ENCODE assay signal across 33 cellular contexts in genomic region chr16:8899709-8900317, GRCh38. TPM values are rescaled to one million over a fixed set of nuclear protein-coding genes. Genes with fewer than 3 reads are reported as not detected.
DNase-seq lines count a peak whose midpoint lies in the region; ATAC-seq, FAIRE-seq and TF ChIP-seq lines count a peak whose summit lies in the region.
"Had no signal": no experiment of that assay in that cellular context is flagged by ENCODE, and none has a peak within 500 bp of the region (broad histone marks: within the 10 kb centered on the region; RNA-seq: fewer than 3 reads in every experiment).

No MANE protein-coding gene starts in this region.

- 94% methylated on average over 8 of the region's 9 CpGs for WGBS in HUES64

- H3K36me3 ChIP-seq in HUES64 (ENCODE audit: insufficient read depth, low read length) = peaks cover 98% of the 10 kb centered on the region

- H3K27me3 Mint-ChIP-seq in activated T-cell treated with anti-CD3 and anti-CD28 coated beads, Interleukin-2, amount 50 U/mL, for 24 hours = no peaks in the 10 kb centered on the region
- no peaks in the 10 kb centered on the region for H3K27me3 Mint-ChIP-seq in chondrocyte (ENCODE audit: low read depth)
- H3K27me3 Mint-ChIP-seq in stimulated activated naive B cell treated with anti-CD40 and anti-IgM and Interleukin-4, amounts not matched to agents 10 μg/mL and 1 μg/mL and 100 μg/mL, for 72 hours = no peaks in the 10 kb centered on the region
- H3K27me3 Mint-ChIP-seq: memory B cell had no signal

- peak; percentile 41 to 43 for ATAC-seq in stimulated activated naive B cell treated with anti-CD40 and anti-IgM and Interleukin-4, amounts not matched to agents 10 μg/mL and 1 μg/mL and 100 μg/mL, for 72 hours (replicated peaks)
- no peak for ATAC-seq in left ventricle myocardium superior

- peak; percentile 11 for DNase-seq in activated T-cell treated with anti-CD3 and anti-CD28 coated beads, Interleukin-2, amount 50 U/mL, for 24 hours
- DNase-seq in activated T-cell treated with anti-CD3 and anti-CD28 coated beads, Interleukin-2, amount 50 U/mL, for 48 hours = no peak
- DNase-seq in chondrocyte (ENCODE audit: low spot score) (peak; percentile 41), SHP77 (lab: John Stamatoyannopoulos, UW) (no peak), GM19239 (ENCODE audit: insufficient read length, low spot score) (no peak), left ventricle myocardium superior (no peak)
- DNase-seq in stimulated activated naive B cell treated with anti-CD40 and anti-IgM and Interleukin-4, amounts not matched to agents 10 μg/mL and 1 μg/mL and 100 μg/mL, for 72 hours = no peak
- DNase-seq: activated CD4-positive, CD25-positive, alpha-beta regulatory T cell; activated gamma-delta T cell treated with Interleukin-2 at 50 U/mL for 16 hours; C1 segment of cervical spinal cord; DMS 273 treated with DMSO at 0.1 percent for 48 hours; dorsolateral prefrontal cortex; foreskin melanocyte; hypothalamus; IMR-90; NCI-H1694; NCI-H774; PC-9; stimulated activated CD4-positive, alpha-beta T cell treated with anti-CD3 and anti-CD28 coated beads, Interleukin-2, amount 100 ng/mL, for 48 hours had no signal

- peak overlapping the region; percentile 2; the same call in 1 of the 2 replicates for H3K27ac ChIP-seq in HUES64 (ENCODE audit: low read depth, low read length)
- H3K27ac ChIP-seq: dorsolateral prefrontal cortex, PC-9, prostate gland, skin epidermis had no signal

- no peaks in the 10 kb centered on the region for H3K4me1 ChIP-seq in HUES64 (ENCODE audit: insufficient read depth, low read length)
- H3K4me1 ChIP-seq: prostate gland had no signal

- H3K4me3 Mint-ChIP-seq in activated T-cell treated with anti-CD3 and anti-CD28 coated beads, Interleukin-2, amount 50 U/mL, for 24 hours = no peak overlapping the region
- no peak overlapping the region for H3K4me3 Mint-ChIP-seq in chondrocyte (ENCODE audit: unreplicated experiment)
- H3K4me3 Mint-ChIP-seq in stimulated activated naive B cell treated with anti-CD40 and anti-IgM and Interleukin-4, amounts not matched to agents 10 μg/mL and 1 μg/mL and 100 μg/mL, for 72 hours = no peak overlapping the region
- H3K4me3 Mint-ChIP-seq: memory B cell; nephron; T-helper 2 cell treated with Interferon-gamma antibody and Interleukin-4, amounts not matched to agents 5 μg/mL and 100 μg/mL, for 36 hours had no signal

- no peaks in the 10 kb centered on the region for H3K9me3 Mint-ChIP-seq in activated T-cell treated with anti-CD3 and anti-CD28 coated beads, Interleukin-2, amount 50 U/mL, for 24 hours
- no peaks in the 10 kb centered on the region for H3K9me3 Mint-ChIP-seq in chondrocyte (ENCODE audit: low read depth)
- no peaks in the 10 kb centered on the region for H3K9me3 Mint-ChIP-seq in stimulated activated naive B cell treated with anti-CD40 and anti-IgM and Interleukin-4, amounts not matched to agents 10 μg/mL and 1 μg/mL and 100 μg/mL, for 72 hours
- H3K9me3 Mint-ChIP-seq: memory B cell; nephron; T-helper 2 cell treated with Interferon-gamma antibody and Interleukin-4, amounts not matched to agents 5 μg/mL and 100 μg/mL, for 36 hours had no signal

- intact Hi-C loops in left ventricle myocardium superior (cut with micrococcal nuclease) = no loop called here

- H3K27me3 ChIP-seq in HUES64 (ENCODE audit: insufficient read depth, low read length) = no peaks in the 10 kb centered on the region
- H3K27me3 ChIP-seq: dorsolateral prefrontal cortex had no signal

- H3K9ac ChIP-seq in HUES64 (ENCODE audit: low read depth, low read length) = no peak overlapping the region

- H3K36me3 Mint-ChIP-seq in activated T-cell treated with anti-CD3 and anti-CD28 coated beads, Interleukin-2, amount 50 U/mL, for 24 hours (ENCODE audit: low read depth) = peaks cover 92% of the 10 kb centered on the region
- H3K36me3 Mint-ChIP-seq in chondrocyte (ENCODE audit: low read depth) = peaks cover 49% of the 10 kb centered on the region
- H3K36me3 Mint-ChIP-seq in stimulated activated naive B cell treated with anti-CD40 and anti-IgM and Interleukin-4, amounts not matched to agents 10 μg/mL and 1 μg/mL and 100 μg/mL, for 72 hours = peaks cover 44 to 71% of the 10 kb centered on the region in 2 donors

- H3K4me1 Mint-ChIP-seq in activated T-cell treated with anti-CD3 and anti-CD28 coated beads, Interleukin-2, amount 50 U/mL, for 24 hours (ENCODE audit: low read depth) = no peaks in the 10 kb centered on the region
- no peaks in the 10 kb centered on the region for H3K4me1 Mint-ChIP-seq in chondrocyte (ENCODE audit: low read depth)
- H3K4me1 Mint-ChIP-seq in stimulated activated naive B cell treated with anti-CD40 and anti-IgM and Interleukin-4, amounts not matched to agents 10 μg/mL and 1 μg/mL and 100 μg/mL, for 72 hours = peaks cover 4 to 12% of the 10 kb centered on the region in 2 donors
- H3K4me1 Mint-ChIP-seq: memory B cell, nephron had no signal

- no peak overlapping the region for H3K4me3 ChIP-seq in HUES64 (ENCODE audit: low read length)
- H3K4me3 ChIP-seq: dorsolateral prefrontal cortex, PC-9, prostate gland, skin epidermis had no signal

- no peak for FAIRE-seq in GM19239 (lab: Jason Lieb, UNC)
- FAIRE-seq: keratinocyte had no signal

- peak overlapping the region; percentile 61 for H3K27ac Mint-ChIP-seq in activated T-cell treated with anti-CD3 and anti-CD28 coated beads, Interleukin-2, amount 50 U/mL, for 24 hours
- H3K27ac Mint-ChIP-seq in chondrocyte (ENCODE audit: unreplicated experiment) = no peak overlapping the region
- H3K27ac Mint-ChIP-seq in stimulated activated naive B cell treated with anti-CD40 and anti-IgM and Interleukin-4, amounts not matched to agents 10 μg/mL and 1 μg/mL and 100 μg/mL, for 72 hours = peak overlapping the region; percentile 51
- H3K27ac Mint-ChIP-seq: memory B cell; nephron; T-helper 2 cell treated with Interferon-gamma antibody and Interleukin-4, amounts not matched to agents 5 μg/mL and 100 μg/mL, for 36 hours had no signal

- no peaks in the 10 kb centered on the region for H3K9me3 ChIP-seq in HUES64 (ENCODE audit: insufficient read depth, low read depth, low read length)
- H3K9me3 ChIP-seq: prostate gland had no signal

- TF ChIP-seq CTCF in chondrocyte (IDR thresholded peaks at IDR 0.05) = no peak

RNA-seq across cellular contexts. Expression of gene LITAFD, which starts 17.7 kb away (rescaled TPM):
- polyA plus RNA-seq in HUES64 (2013, experiment 1 of 2) = not detected
- polyA plus RNA-seq in HUES64 (2013, experiment 2 of 2) = not detected
- total RNA-seq in chondrocyte (not detected in 3 replicates), left ventricle myocardium superior (not detected)
- total RNA-seq: A673, cardiac septum, epithelial cell of proximal tubule, G401, IMR-90, MCF 10A, PC-9, subcutaneous adipose tissue, urinary bladder had no signal
- polyA plus RNA-seq: IMR-90, keratinocyte, urinary bladder had no signal

RNA-seq across cellular contexts. Expression of gene CARHSP1, which starts 31.0 kb away (rescaled TPM):
- polyA plus RNA-seq in HUES64 (2013, experiment 1 of 2) = 157 TPM
- polyA plus RNA-seq in HUES64 (2013, experiment 2 of 2) = 179 TPM
- total RNA-seq in chondrocyte (46.5 to 57.4 TPM (median 54.1 TPM) in 3 replicates), left ventricle myocardium superior (23.8 TPM)

Comparison
In these comparisons a context has a peak if more than half of its experiments do, and no peak if none do; other contexts are left out.
1. DNase-seq: peak in activated T-cell treated with anti-CD3 and anti-CD28 coated beads, Interleukin-2, amount 50 U/mL, for 24 hours (single experiment) and chondrocyte (single experiment); none in activated T-cell treated with anti-CD3 and anti-CD28 coated beads, Interleukin-2, amount 50 U/mL, for 48 hours (0 of 2), stimulated activated naive B cell treated with anti-CD40 and anti-IgM and Interleukin-4, amounts not matched to agents 10 μg/mL and 1 μg/mL and 100 μg/mL, for 72 hours (single experiment), SHP77 (0 of 2), GM19239 (single experiment) and left ventricle myocardium superior (single experiment).